1 cellular context compared by ENCODE assay signal in genomic region chr5:176578391-176578808, GRCh38.
TF ChIP-seq lines count a peak whose summit lies in the region.

No MANE protein-coding gene starts in this region.

TF ChIP-seq in GM23338, 12 proteins besides CTCF, POLR2A, EP300 and RAD21 (continued from another document):
- TF ChIP-seq ZNF462 (CRISPR knock-in tag; IDR thresholded peaks at IDR 0.05) (no peak; the same call in 1 of the 2 replicates), POLR2AphosphoS5 (IDR thresholded peaks at IDR 0.05; ENCODE audit: low read depth) (no peak), EZH2 (IDR thresholded peaks at IDR 0.05; ENCODE audit: low read depth, unreplicated experiment) (no peak), REST (IDR thresholded peaks at IDR 0.05; ENCODE audit: unreplicated experiment) (no peak)
